In the genomic region with DNA sequence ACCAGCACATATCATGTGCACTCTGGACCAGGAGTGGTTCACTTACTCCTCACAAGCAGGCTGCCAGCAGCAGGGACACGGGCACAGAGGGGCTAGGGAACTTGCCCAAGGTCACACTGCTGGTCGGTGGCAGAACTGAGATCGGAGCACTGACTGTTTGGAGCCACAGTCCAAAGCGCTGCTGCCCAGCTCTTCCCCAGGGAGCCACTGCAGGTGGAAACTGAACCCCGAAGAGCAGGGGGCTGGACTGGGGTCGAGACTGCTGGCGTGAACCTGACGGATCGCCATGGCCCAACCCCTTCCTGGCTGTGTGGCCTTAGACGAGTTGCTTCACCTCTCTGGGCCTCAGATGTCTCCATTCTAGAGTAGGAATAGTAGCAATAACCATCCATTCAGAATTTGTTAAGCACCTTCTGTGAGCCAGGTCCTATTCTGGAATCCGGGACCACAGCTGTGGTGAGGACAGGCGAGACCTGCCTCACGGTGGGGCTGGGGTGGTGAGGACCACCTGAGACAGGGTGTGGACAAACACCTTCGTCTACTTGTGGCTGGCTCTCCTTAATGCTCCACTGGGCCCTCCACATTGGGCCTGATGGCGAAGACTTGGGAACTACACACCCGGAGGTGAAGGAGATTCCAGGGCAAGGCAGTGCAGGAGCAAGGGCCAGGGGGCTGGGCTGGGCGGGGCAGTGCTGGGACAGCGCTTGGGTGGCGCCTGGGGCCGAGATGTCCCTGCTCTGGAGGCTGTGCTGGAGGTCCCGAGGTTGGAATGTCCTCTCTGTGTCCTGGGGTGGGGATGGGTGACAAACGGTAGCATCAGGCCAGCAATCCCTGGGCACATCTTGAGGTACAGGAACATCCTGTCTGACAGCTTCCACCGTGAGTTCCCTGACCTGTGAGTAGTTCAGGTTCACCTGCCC, we compare ENCODE assay signal across 16 cellular contexts. TPM values are rescaled to one million over a fixed set of nuclear protein-coding genes. Genes with fewer than 3 reads are reported as not detected.
A peak's percentile ranks its signal among the peaks of the same experiment; 100 is the strongest.
DNase-seq lines count a peak whose midpoint lies in the region; ATAC-seq and TF ChIP-seq lines count a peak whose summit lies in the region.
"Had no signal": no experiment of that assay in that cellular context is flagged by ENCODE, and none has a peak within 500 bp of the region (broad histone marks: within the 10 kb centered on the region; RNA-seq: fewer than 3 reads in every experiment).

No MANE protein-coding gene starts in this region.

- H3K27ac ChIP-seq in lower lobe of right lung (peak overlapping the region; percentile 49), SJCRH30 (no peak overlapping the region), A673 (ENCODE audit: low read depth, low read length, poor library complexity, severe bottlenecking) (no peak overlapping the region)
- H3K27ac ChIP-seq: brain microvascular endothelial cell had no signal

- H3K9me3 ChIP-seq in lower lobe of right lung = no peaks in the 10 kb centered on the region
- no peaks in the 10 kb centered on the region for H3K9me3 ChIP-seq in SJCRH30 (replicated peaks)
- H3K9me3 ChIP-seq in A673 (ENCODE audit: low read depth, low read length, poor library complexity, severe bottlenecking) = no peaks in the 10 kb centered on the region
- H3K9me3 ChIP-seq: thoracic aorta had no signal

- peak overlapping the region in 1 of 2 donors; percentile 79 for H3K27ac Mint-ChIP-seq in natural killer cell treated with Interleukin-12 subunit alpha and Interleukin-12 subunit beta and Interleukin-15 and Interleukin-18, amount 100 ng/mL, for 72 hours
- H3K27ac Mint-ChIP-seq in natural killer cell = peak overlapping the region in 1 of 2 donors; percentile 89
- no peak overlapping the region for H3K27ac Mint-ChIP-seq in activated naive CD8-positive, alpha-beta T cell treated with anti-CD3 and anti-CD28 coated beads for 36 hours

- no peak for TF ChIP-seq CTCF in natural killer cell (IDR thresholded peaks at IDR 0.05)
- no peak for TF ChIP-seq CTCF in lower lobe of right lung (IDR thresholded peaks at IDR 0.05)
- no peak for TF ChIP-seq CTCF in A673 (conservative IDR thresholded peaks at IDR 0.05; ENCODE audit: low read depth, low read length)

- intact Hi-C loops in natural killer cell (cut with micrococcal nuclease) = no loop called here
- intact Hi-C loops in lower lobe of right lung (cut with DNase I) = no loop called here
- intact Hi-C loops in A673 (cut with micrococcal nuclease; ENCODE audit: unreplicated experiment) = no loop called here

- no peaks in the 10 kb centered on the region for H3K36me3 Mint-ChIP-seq in natural killer cell treated with Interleukin-12 subunit alpha and Interleukin-12 subunit beta and Interleukin-15 and Interleukin-18, amount 100 ng/mL, for 72 hours
- no peaks in the 10 kb centered on the region for H3K36me3 Mint-ChIP-seq in natural killer cell
- H3K36me3 Mint-ChIP-seq in activated naive CD8-positive, alpha-beta T cell treated with anti-CD3 and anti-CD28 coated beads for 36 hours = no peaks in the 10 kb centered on the region

- peaks cover 8% of the 10 kb centered on the region in 2 donors for H3K4me1 Mint-ChIP-seq in natural killer cell treated with Interleukin-12 subunit alpha and Interleukin-12 subunit beta and Interleukin-15 and Interleukin-18, amount 100 ng/mL, for 72 hours (ENCODE audit: low read depth in 2 of 2)
- H3K4me1 Mint-ChIP-seq in natural killer cell = peaks cover 9 to 11% of the 10 kb centered on the region in 2 donors
- H3K4me1 Mint-ChIP-seq in activated naive CD8-positive, alpha-beta T cell treated with anti-CD3 and anti-CD28 coated beads for 36 hours = peaks cover 9% of the 10 kb centered on the region

- no peaks in the 10 kb centered on the region for H3K27me3 Mint-ChIP-seq in natural killer cell treated with Interleukin-12 subunit alpha and Interleukin-12 subunit beta and Interleukin-15 and Interleukin-18, amount 100 ng/mL, for 72 hours
- no peaks in the 10 kb centered on the region for H3K27me3 Mint-ChIP-seq in natural killer cell (ENCODE audit: low read depth in 2 of 2)
- H3K27me3 Mint-ChIP-seq in activated naive CD8-positive, alpha-beta T cell treated with anti-CD3 and anti-CD28 coated beads for 36 hours = no peaks in the 10 kb centered on the region
- H3K27me3 Mint-ChIP-seq: activated CD4-positive, alpha-beta T cell treated with anti-CD3 and anti-CD28 coated beads for 36 hours had no signal

- peak overlapping the region; percentile 80 for H3K4me3 Mint-ChIP-seq in natural killer cell treated with Interleukin-12 subunit alpha and Interleukin-12 subunit beta and Interleukin-15 and Interleukin-18, amount 100 ng/mL, for 72 hours
- H3K4me3 Mint-ChIP-seq in natural killer cell = no peak overlapping the region
- peak overlapping the region; percentile 25 for H3K4me3 Mint-ChIP-seq in activated naive CD8-positive, alpha-beta T cell treated with anti-CD3 and anti-CD28 coated beads for 36 hours

- POLR2A ChIA-PET in A673 (lab: Charles Lee; ENCODE audit: low non-redundant PET) = no interaction called here

- no TSS peak for BruUV-seq in A673 (replicated peaks; lab: Mats Ljungman, UMichigan)

- no peaks in the 10 kb centered on the region for H3K9me3 Mint-ChIP-seq in natural killer cell treated with Interleukin-12 subunit alpha and Interleukin-12 subunit beta and Interleukin-15 and Interleukin-18, amount 100 ng/mL, for 72 hours
- H3K9me3 Mint-ChIP-seq in natural killer cell = no peaks in the 10 kb centered on the region
- H3K9me3 Mint-ChIP-seq in activated naive CD8-positive, alpha-beta T cell treated with anti-CD3 and anti-CD28 coated beads for 36 hours = no peaks in the 10 kb centered on the region

- H3K4me1 ChIP-seq in lower lobe of right lung = peaks cover 44% of the 10 kb centered on the region
- peaks cover 39% of the 10 kb centered on the region for H3K4me1 ChIP-seq in SJCRH30
- H3K4me1 ChIP-seq in A673 (ENCODE audit: insufficient read depth, low read length, poor library complexity, severe bottlenecking) = no peaks in the 10 kb centered on the region

- ATAC-seq in natural killer cell treated with Interleukin-12 subunit alpha and Interleukin-12 subunit beta and Interleukin-15 and Interleukin-18, amount 100 ng/mL, for 72 hours = no peak
- ATAC-seq in natural killer cell (no peak), lower lobe of right lung (no peak), HG02938 (IDR thresholded peaks at IDR 0.05; ENCODE audit: unreplicated experiment) (no peak)
- ATAC-seq: activated CD4-positive, alpha-beta T cell treated with anti-CD3 and anti-CD28 coated beads for 36 hours had no signal

- H3K4me3 ChIP-seq in lower lobe of right lung (no peak overlapping the region), SJCRH30 (no peak overlapping the region), A673 (ENCODE audit: low read depth, low read length, poor library complexity, severe bottlenecking) (no peak overlapping the region)
- H3K4me3 ChIP-seq: thoracic aorta had no signal

- CTCF ChIA-PET in A673 (lab: Charles Lee) = no interaction called here

- no peak for DNase-seq in natural killer cell treated with Interleukin-12 subunit alpha and Interleukin-12 subunit beta and Interleukin-15 and Interleukin-18, amount 100 ng/mL, for 72 hours (ENCODE audit: low spot score)
- no peak for DNase-seq in natural killer cell
- no peak for DNase-seq in activated naive CD8-positive, alpha-beta T cell treated with anti-CD3 and anti-CD28 coated beads for 36 hours
- peak; percentile 41 for DNase-seq in lower lobe of right lung
- DNase-seq in effector CD8-positive, alpha-beta T cell (lab: John Stamatoyannopoulos, UW) = no peak
- no peak for DNase-seq in SJCRH30
- no peak for DNase-seq in A673 (ENCODE audit: low spot score)
- DNase-seq: activated CD4-positive, alpha-beta T cell treated with anti-CD3 and anti-CD28 coated beads for 36 hours; brain microvascular endothelial cell; left ventricle myocardium superior; NCI-H1105; NCI-H345; occipital lobe had no signal

- H3K27me3 ChIP-seq in lower lobe of right lung (ENCODE audit: low read depth) (no peaks in the 10 kb centered on the region), SJCRH30 (no peaks in the 10 kb centered on the region), A673 (replicated peaks; ENCODE audit: insufficient read depth, low read depth, low read length, poor library complexity) (no peaks in the 10 kb centered on the region)
- H3K27me3 ChIP-seq: brain microvascular endothelial cell had no signal

- H3K36me3 ChIP-seq in lower lobe of right lung (no peaks in the 10 kb centered on the region), SJCRH30 (no peaks in the 10 kb centered on the region), A673 (ENCODE audit: insufficient read depth, low read length, poor library complexity, severe bottlenecking) (no peaks in the 10 kb centered on the region)
- H3K36me3 ChIP-seq: brain microvascular endothelial cell, thoracic aorta had no signal

RNA-seq across cellular contexts. Expression of a gene that starts 32.0 kb away (rescaled TPM):
- 10 to 100 TPM; 19.5 to 20.6 TPM for total RNA-seq in natural killer cell treated with Interleukin-12 subunit alpha and Interleukin-12 subunit beta and Interleukin-15 and Interleukin-18, amount 100 ng/mL, for 72 hours
- 10 to 100 TPM; 24.7 to 30.3 (median 28.6) TPM for total RNA-seq in natural killer cell
- total RNA-seq in activated naive CD8-positive, alpha-beta T cell treated with anti-CD3 and anti-CD28 coated beads for 36 hours = 10 to 100 TPM; 13.8 to 14.7 TPM
- total RNA-seq in lower lobe of right lung = 28.1 TPM
- 23.9 and 28.7 TPM in 2 replicates for total RNA-seq in SJCRH30 (2014; rRNA removed; shearing (Covaris generic))
- total RNA-seq in A673 (2021) = 30.2 and 33.3 TPM in 2 replicates

RNA-seq across cellular contexts. Expression of a gene that starts 34.6 kb away (rescaled TPM):
- 10 to 100 TPM; 15.9 to 16.7 TPM for total RNA-seq in natural killer cell treated with Interleukin-12 subunit alpha and Interleukin-12 subunit beta and Interleukin-15 and Interleukin-18, amount 100 ng/mL, for 72 hours
- total RNA-seq in natural killer cell (10 to 100 TPM; 18.9 to 20.1 (median 20.0) TPM), lower lobe of right lung (9.0 TPM), A673 (2021) (12.3 and 13.2 TPM in 2 replicates)
- 10 to 100 TPM; 19.4 to 21.0 TPM for total RNA-seq in activated naive CD8-positive, alpha-beta T cell treated with anti-CD3 and anti-CD28 coated beads for 36 hours
- total RNA-seq in SJCRH30 (2014; rRNA removed; shearing (Covaris generic)) = 17.2 and 18.2 TPM in 2 replicates

RNA-seq across cellular contexts. Expression of a gene that starts 40.9 kb away (rescaled TPM):
- total RNA-seq in natural killer cell treated with Interleukin-12 subunit alpha and Interleukin-12 subunit beta and Interleukin-15 and Interleukin-18, amount 100 ng/mL, for 72 hours = 10 to 100 TPM; 44.0 to 55.1 TPM
- total RNA-seq in natural killer cell (10 to 100 TPM; 38.4 to 60.9 (median 40.8) TPM), lower lobe of right lung (48.8 TPM), A673 (2021) (60.8 and 61.0 TPM in 2 replicates)
- 10 to 100 TPM; 41.4 to 42.5 TPM for total RNA-seq in activated naive CD8-positive, alpha-beta T cell treated with anti-CD3 and anti-CD28 coated beads for 36 hours
- 88.4 and 88.7 TPM in 2 replicates for total RNA-seq in SJCRH30 (2014; rRNA removed; shearing (Covaris generic))

RNA-seq across cellular contexts. Expression of a gene that starts 56.9 kb away (rescaled TPM):
- total RNA-seq in natural killer cell treated with Interleukin-12 subunit alpha and Interleukin-12 subunit beta and Interleukin-15 and Interleukin-18, amount 100 ng/mL, for 72 hours = 1 to 10 TPM; 4.5 to 5.1 TPM
- total RNA-seq in natural killer cell = 1 to 10 TPM; 2.4 to 4.3 (median 2.7) TPM
- total RNA-seq in activated naive CD8-positive, alpha-beta T cell treated with anti-CD3 and anti-CD28 coated beads for 36 hours = 1 to 10 TPM in 1 of 2 experiments, under 1 TPM in 1; 0.37 to 2.5 TPM
- 16.1 TPM for total RNA-seq in lower lobe of right lung
- total RNA-seq in SJCRH30 (2014; rRNA removed; shearing (Covaris generic)) = 0.13 and 0.18 TPM in 2 replicates
- 0.45 and 0.98 TPM in 2 replicates for total RNA-seq in A673 (2021)
- total RNA-seq: Daoy had no signal
